Comparison of ENCODE assay signal across 8 cellular contexts in genomic region chrX:46836701-46837542, GRCh38. TPM values are rescaled to one million over a fixed set of nuclear protein-coding genes. Genes with fewer than 3 reads are reported as not detected.
A peak's percentile ranks its signal among the peaks of the same experiment; 100 is the strongest.
DNase-seq lines count a peak whose midpoint lies in the region; ATAC-seq and TF ChIP-seq lines count a peak whose summit lies in the region.

RP2 (plus strand) TSS chrX:46837043; CDS start chrX:46837101, 58 bp downstream.

- no TSS peak for BruUV-seq in Panc1 (replicated peaks; lab: Mats Ljungman, UMichigan)

- no peaks in the 10 kb centered on the region for H3K9me3 ChIP-seq in Panc1 (ENCODE audit: control insufficient read depth, insufficient read depth, low read depth, low read length)
- H3K9me3 ChIP-seq in esophagus muscularis mucosa = no peaks in the 10 kb centered on the region
- no peaks in the 10 kb centered on the region for H3K9me3 ChIP-seq in muscle layer of colon (ENCODE audit: low read length)

- peak; percentile 94 for ATAC-seq in GM21723 (IDR thresholded peaks at IDR 0.05; ENCODE audit: unreplicated experiment)
- peak; percentile 99 for ATAC-seq in Panc1
- peak; percentile 94 to 97 for ATAC-seq in activated T-cell treated with anti-CD3 and anti-CD28 coated beads, Interleukin-2, amount 50 U/mL, for 72 hours (replicated peaks in 1 of 2)

- WGBS in esophagus muscularis mucosa = 35% methylated on average over 55 of the region's 71 CpGs

- H3K27ac ChIP-seq in Panc1 (ENCODE audit: low read length) = peak within 1 kb of the TSS; percentile 93
- H3K27ac ChIP-seq in esophagus muscularis mucosa (replicated peaks in 1 of 4) = peak within 1 kb of the TSS; percentile 86 to 92 (median 89)
- H3K27ac ChIP-seq in muscle layer of colon (ENCODE audit: low read depth, low read length) = peak within 1 kb of the TSS; percentile 64

- peak; percentile 53 for TF ChIP-seq POLR2A in esophagus muscularis mucosa (IDR thresholded peaks at IDR 0.05; ENCODE audit: low read depth)

- H3K36me3 Mint-ChIP-seq in activated T-cell treated with anti-CD3 and anti-CD28 coated beads, Interleukin-2, amount 50 U/mL, for 72 hours (ENCODE audit: insufficient read depth in 2 of 2) = peaks cover 2 to 3% of the 10 kb centered on the region in 2 donors

- TF ChIP-seq CTCF in Panc1 (IDR thresholded peaks at IDR 0.05) (no peak), esophagus muscularis mucosa (IDR thresholded peaks at IDR 0.05) (peak in 2 of 3 experiments; percentile 19 to 22)

- peak within 1 kb of the TSS; percentile 92 to 94 for H3K4me3 ChIP-seq in Panc1 (ENCODE audit: low read depth in 2 of 2, low read length in 2 of 2)
- H3K4me3 ChIP-seq in esophagus muscularis mucosa = peak within 1 kb of the TSS; percentile 68 to 84 (median 73)
- peak within 1 kb of the TSS; percentile 28 to 74 for H3K4me3 ChIP-seq in muscle layer of colon (ENCODE audit: low read depth in 1 of 2, low read length in 2 of 2)

- H3K36me3 ChIP-seq in Panc1 (ENCODE audit: control insufficient read depth, insufficient read depth, low read length) = no peaks in the 10 kb centered on the region; the same call in 1 of the 2 replicates
- no peaks in the 10 kb centered on the region for H3K36me3 ChIP-seq in esophagus muscularis mucosa
- H3K36me3 ChIP-seq in muscle layer of colon (ENCODE audit: insufficient read depth, low read length) = no peaks in the 10 kb centered on the region

- peaks cover 5% of the 10 kb centered on the region for H3K4me1 Mint-ChIP-seq in activated T-cell treated with anti-CD3 and anti-CD28 coated beads, Interleukin-2, amount 50 U/mL, for 72 hours (ENCODE audit: low read depth)

- no peaks in the 10 kb centered on the region for H3K27me3 Mint-ChIP-seq in activated T-cell treated with anti-CD3 and anti-CD28 coated beads, Interleukin-2, amount 50 U/mL, for 72 hours (ENCODE audit: low read depth)

- peak; percentile 88 for DNase-seq in DMS53 treated with DMSO at 0.1 percent for 48 hours (lab: John Stamatoyannopoulos, UW; ENCODE audit: unreplicated experiment)
- DNase-seq in KBM-7 = peak; percentile 99
- DNase-seq in Panc1 (ENCODE audit: low read depth, low spot score) = peak; percentile 61
- peak; percentile 87 to 89 for DNase-seq in activated T-cell treated with anti-CD3 and anti-CD28 coated beads, Interleukin-2, amount 50 U/mL, for 72 hours
- DNase-seq in esophagus muscularis mucosa (ENCODE audit: extremely low spot score) = peak; percentile 97
- DNase-seq in stimulated activated CD8-positive, alpha-beta memory T cell treated with anti-CD3 and anti-CD28 coated beads, Interleukin-7, amount 100 ng/mL, for 1 hour (ENCODE audit: low read depth in 2 of 2) = peak; percentile 66 to 70

- CTCF ChIA-PET in Panc1 (lab: Charles Lee) = interaction anchor here (0.6 kb wide), 1 partner anchor 183 kb away, joined by 3 read pairs; no protein-coding TSS in a partner anchor

- intact Hi-C loops in Panc1 (cut with micrococcal nuclease; ENCODE audit: unreplicated experiment) = no loop called here
- intact Hi-C loops in esophagus muscularis mucosa (cut with DNase I) = loop anchor here (10.0 kb wide), 1 partner anchor 68 kb away; no protein-coding TSS in a partner anchor

- POLR2A ChIA-PET in Panc1 (lab: Charles Lee) = interaction anchor here (0.6 to 0.7 kb wide), 2 partner anchors 243 to 719 kb away, joined by 3 to 4 read pairs; no protein-coding TSS in a partner anchor

- H3K4me3 Mint-ChIP-seq in activated T-cell treated with anti-CD3 and anti-CD28 coated beads, Interleukin-2, amount 50 U/mL, for 72 hours = peak within 1 kb of the TSS; percentile 94 to 98

- H3K9me3 Mint-ChIP-seq in activated T-cell treated with anti-CD3 and anti-CD28 coated beads, Interleukin-2, amount 50 U/mL, for 72 hours = no peaks in the 10 kb centered on the region

- H3K27me3 ChIP-seq in Panc1 (ENCODE audit: control insufficient read depth, insufficient read depth, low read length) = no peaks in the 10 kb centered on the region
- no peaks in the 10 kb centered on the region for H3K27me3 ChIP-seq in esophagus muscularis mucosa
- peaks cover 0 to 6% of the 10 kb centered on the region in 2 donors for H3K27me3 ChIP-seq in muscle layer of colon (ENCODE audit: control insufficient read depth in 1 of 2, insufficient read depth in 2 of 2, low read length in 2 of 2)

- TF ChIP-seq EP300 in esophagus muscularis mucosa (IDR thresholded peaks at IDR 0.05) = no peak

- in situ Hi-C loops in KBM-7 (cut with MboI; ENCODE audit: low pct_unique_long_range_greater_than_20kb, low sequenced_read_pairs) = no loop called here
- in situ Hi-C loops in Panc1 (cut with HindIII; ENCODE audit: low pct_unique_long_range_greater_than_20kb, low sequenced_read_pairs) = no loop called here

- peak within 1 kb of the TSS; percentile 61 for H3K9ac ChIP-seq in muscle layer of colon (ENCODE audit: low read length)

- H3K4me1 ChIP-seq in Panc1 (ENCODE audit: control insufficient read depth, insufficient read depth, low read length) = peaks cover 8% of the 10 kb centered on the region
- peaks cover 0 to 36% (median 27%) of the 10 kb centered on the region in 4 donors for H3K4me1 ChIP-seq in esophagus muscularis mucosa
- peaks cover 7% of the 10 kb centered on the region for H3K4me1 ChIP-seq in muscle layer of colon (ENCODE audit: insufficient read depth, low read length)

- H3K27ac Mint-ChIP-seq in activated T-cell treated with anti-CD3 and anti-CD28 coated beads, Interleukin-2, amount 50 U/mL, for 72 hours = peak within 1 kb of the TSS; percentile 92

RNA-seq across cellular contexts. Expression of gene RP2, which starts in this region (rescaled TPM):
- total RNA-seq in Panc1 (2021; ENCODE audit: unreplicated experiment) = 17.3 TPM
- 9.4 TPM for polyA plus RNA-seq in Panc1 (2012; ENCODE audit: insufficient read length)
- 1 to 10 TPM; 4.9 to 5.4 TPM for total RNA-seq in activated T-cell treated with anti-CD3 and anti-CD28 coated beads, Interleukin-2, amount 50 U/mL, for 72 hours
- total RNA-seq in esophagus muscularis mucosa = 10 to 100 TPM in 1 of 4 donors, 1 to 10 TPM in 3; 7.2 to 10.6 (median 9.4) TPM

Comparison
In these comparisons a context has a peak if more than half of its experiments do, and no peak if none do; other contexts are left out.
1. Peak in every context shown above with its lines: DNase-seq, ATAC-seq, H3K4me3 ChIP-seq and H3K27ac ChIP-seq.